Comparison of ENCODE assay signal across 1 cellular context in genomic region chr5:172932313-172933017, GRCh38.
A peak's percentile ranks its signal among the peaks of the same experiment; 100 is the strongest.
TF ChIP-seq lines count a peak whose summit lies in the region.

No MANE protein-coding gene starts in this region.

TF ChIP-seq in HepG2, 621 proteins besides CTCF, POLR2A, EP300 and RAD21 (continued from another document and continues in another):
- TF ChIP-seq JUNB (CRISPR knock-in tag; IDR thresholded peaks at IDR 0.05; ENCODE audit: borderline replicate concordance) (no peak), ZNF510 (CRISPR knock-in tag; IDR thresholded peaks at IDR 0.05; ENCODE audit: low read depth) (no peak), ZNF746 (CRISPR knock-in tag; IDR thresholded peaks at IDR 0.05) (no peak), FOXA1 (IDR thresholded peaks at IDR 0.05) (no peak), FOXA1 (CRISPR knock-in tag; IDR thresholded peaks at IDR 0.05) (0 out of 2 replicates have a peak, but pooled peaks have one; percentile 38), PHF5A (CRISPR knock-in tag; IDR thresholded peaks at IDR 0.05; ENCODE audit: low read depth, unreplicated experiment) (no peak), SP4 (CRISPR knock-in tag; IDR thresholded peaks at IDR 0.05) (0 out of 2 replicates have a peak, but pooled peaks have one; percentile 18), GPBP1L1 (CRISPR knock-in tag; IDR thresholded peaks at IDR 0.05) (no peak), ELF1 (CRISPR knock-in tag; IDR thresholded peaks at IDR 0.05) (no peak), ZFP62 (CRISPR knock-in tag; IDR thresholded peaks at IDR 0.05) (no peak), ZNF468 (CRISPR knock-in tag; IDR thresholded peaks at IDR 0.05) (no peak), FOXJ3 (CRISPR knock-in tag; IDR thresholded peaks at IDR 0.05; ENCODE audit: borderline replicate concordance) (no peak), ZKSCAN8 (CRISPR knock-in tag; IDR thresholded peaks at IDR 0.05; ENCODE audit: borderline replicate concordance) (no peak), CREBL2 (CRISPR knock-in tag; IDR thresholded peaks at IDR 0.05; ENCODE audit: borderline replicate concordance) (no peak), MEIS2 (CRISPR knock-in tag; IDR thresholded peaks at IDR 0.05) (no peak), ZNF317 (CRISPR knock-in tag; IDR thresholded peaks at IDR 0.05) (no peak), NFE2L1 (CRISPR knock-in tag; IDR thresholded peaks at IDR 0.05; ENCODE audit: borderline replicate concordance) (no peak), ZNF281 (CRISPR knock-in tag; IDR thresholded peaks at IDR 0.05; ENCODE audit: borderline replicate concordance) (no peak), ATF6 (CRISPR knock-in tag; conservative IDR thresholded peaks at IDR 0.05) (no peak), ZNF749 (CRISPR knock-in tag; IDR thresholded peaks at IDR 0.05; ENCODE audit: borderline replicate concordance) (no peak), HMGXB3 (CRISPR knock-in tag; IDR thresholded peaks at IDR 0.05; ENCODE audit: borderline replicate concordance) (no peak), NBN (conservative IDR thresholded peaks at IDR 0.05) (no peak), ZNF768 (CRISPR knock-in tag; IDR thresholded peaks at IDR 0.05) (peak; percentile 30; the same call in 1 of the 2 replicates), TCF12 (IDR thresholded peaks at IDR 0.05) (no peak), TCF12 (CRISPR knock-in tag; IDR thresholded peaks at IDR 0.05) (no peak), SRSF9 (IDR thresholded peaks at IDR 0.05; ENCODE audit: borderline replicate concordance, insufficient read depth, low read depth, low read length, poor library complexity, severe bottlenecking) (no peak), ONECUT2 (CRISPR knock-in tag; IDR thresholded peaks at IDR 0.05) (no peak), NR2F6 (IDR thresholded peaks at IDR 0.05) (no peak), NR2F6 (CRISPR knock-in tag; IDR thresholded peaks at IDR 0.05) (no peak), ZNF430 (CRISPR knock-in tag; IDR thresholded peaks at IDR 0.05) (peak; percentile 81), PAWR (CRISPR knock-in tag; IDR thresholded peaks at IDR 0.05; ENCODE audit: borderline replicate concordance) (no peak), ZZZ3 (CRISPR knock-in tag; IDR thresholded peaks at IDR 0.05; ENCODE audit: borderline replicate concordance) (no peak), RNF2 (conservative IDR thresholded peaks at IDR 0.05; ENCODE audit: low read depth) (no peak), HHEX (CRISPR knock-in tag; IDR thresholded peaks at IDR 0.05) (no peak), MIER2 (CRISPR knock-in tag; IDR thresholded peaks at IDR 0.05) (no peak), ZNF274 (CRISPR knock-in tag; IDR thresholded peaks at IDR 0.05) (peak; percentile 36; the same call in 1 of the 2 replicates), STAT5B (CRISPR knock-in tag; IDR thresholded peaks at IDR 0.05) (no peak), ZNF138 (CRISPR knock-in tag; IDR thresholded peaks at IDR 0.05; ENCODE audit: low read depth) (peak; percentile 43; the same call in 1 of the 2 replicates), CENPX (CRISPR knock-in tag; IDR thresholded peaks at IDR 0.05) (no peak), MAZ (IDR thresholded peaks at IDR 0.05; ENCODE audit: borderline replicate concordance, low read depth, low read length) (no peak), MAZ (CRISPR knock-in tag; IDR thresholded peaks at IDR 0.05; ENCODE audit: low read depth) (no peak), TOPORS (CRISPR knock-in tag; IDR thresholded peaks at IDR 0.05) (no peak), CBFB (CRISPR knock-in tag; IDR thresholded peaks at IDR 0.05) (0 out of 2 replicates have a peak, but pooled peaks have one; percentile 26)
- TF ChIP-seq, protein P1, sequence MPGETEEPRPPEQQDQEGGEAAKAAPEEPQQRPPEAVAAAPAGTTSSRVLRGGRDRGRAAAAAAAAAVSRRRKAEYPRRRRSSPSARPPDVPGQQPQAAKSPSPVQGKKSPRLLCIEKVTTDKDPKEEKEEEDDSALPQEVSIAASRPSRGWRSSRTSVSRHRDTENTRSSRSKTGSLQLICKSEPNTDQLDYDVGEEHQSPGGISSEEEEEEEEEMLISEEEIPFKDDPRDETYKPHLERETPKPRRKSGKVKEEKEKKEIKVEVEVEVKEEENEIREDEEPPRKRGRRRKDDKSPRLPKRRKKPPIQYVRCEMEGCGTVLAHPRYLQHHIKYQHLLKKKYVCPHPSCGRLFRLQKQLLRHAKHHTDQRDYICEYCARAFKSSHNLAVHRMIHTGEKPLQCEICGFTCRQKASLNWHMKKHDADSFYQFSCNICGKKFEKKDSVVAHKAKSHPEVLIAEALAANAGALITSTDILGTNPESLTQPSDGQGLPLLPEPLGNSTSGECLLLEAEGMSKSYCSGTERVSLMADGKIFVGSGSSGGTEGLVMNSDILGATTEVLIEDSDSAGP (CRISPR knock-in tag; IDR thresholded peaks at IDR 0.05; ENCODE audit: borderline replicate concordance), result peak; percentile 28; the same call in 1 of the 2 replicates
- TF ChIP-seq, protein P2, sequence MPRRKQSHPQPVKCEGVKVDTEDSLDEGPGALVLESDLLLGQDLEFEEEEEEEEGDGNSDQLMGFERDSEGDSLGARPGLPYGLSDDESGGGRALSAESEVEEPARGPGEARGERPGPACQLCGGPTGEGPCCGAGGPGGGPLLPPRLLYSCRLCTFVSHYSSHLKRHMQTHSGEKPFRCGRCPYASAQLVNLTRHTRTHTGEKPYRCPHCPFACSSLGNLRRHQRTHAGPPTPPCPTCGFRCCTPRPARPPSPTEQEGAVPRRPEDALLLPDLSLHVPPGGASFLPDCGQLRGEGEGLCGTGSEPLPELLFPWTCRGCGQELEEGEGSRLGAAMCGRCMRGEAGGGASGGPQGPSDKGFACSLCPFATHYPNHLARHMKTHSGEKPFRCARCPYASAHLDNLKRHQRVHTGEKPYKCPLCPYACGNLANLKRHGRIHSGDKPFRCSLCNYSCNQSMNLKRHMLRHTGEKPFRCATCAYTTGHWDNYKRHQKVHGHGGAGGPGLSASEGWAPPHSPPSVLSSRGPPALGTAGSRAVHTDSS (CRISPR knock-in tag; conservative IDR thresholded peaks at IDR 0.05), result no peak
- TF ChIP-seq, protein P3, sequence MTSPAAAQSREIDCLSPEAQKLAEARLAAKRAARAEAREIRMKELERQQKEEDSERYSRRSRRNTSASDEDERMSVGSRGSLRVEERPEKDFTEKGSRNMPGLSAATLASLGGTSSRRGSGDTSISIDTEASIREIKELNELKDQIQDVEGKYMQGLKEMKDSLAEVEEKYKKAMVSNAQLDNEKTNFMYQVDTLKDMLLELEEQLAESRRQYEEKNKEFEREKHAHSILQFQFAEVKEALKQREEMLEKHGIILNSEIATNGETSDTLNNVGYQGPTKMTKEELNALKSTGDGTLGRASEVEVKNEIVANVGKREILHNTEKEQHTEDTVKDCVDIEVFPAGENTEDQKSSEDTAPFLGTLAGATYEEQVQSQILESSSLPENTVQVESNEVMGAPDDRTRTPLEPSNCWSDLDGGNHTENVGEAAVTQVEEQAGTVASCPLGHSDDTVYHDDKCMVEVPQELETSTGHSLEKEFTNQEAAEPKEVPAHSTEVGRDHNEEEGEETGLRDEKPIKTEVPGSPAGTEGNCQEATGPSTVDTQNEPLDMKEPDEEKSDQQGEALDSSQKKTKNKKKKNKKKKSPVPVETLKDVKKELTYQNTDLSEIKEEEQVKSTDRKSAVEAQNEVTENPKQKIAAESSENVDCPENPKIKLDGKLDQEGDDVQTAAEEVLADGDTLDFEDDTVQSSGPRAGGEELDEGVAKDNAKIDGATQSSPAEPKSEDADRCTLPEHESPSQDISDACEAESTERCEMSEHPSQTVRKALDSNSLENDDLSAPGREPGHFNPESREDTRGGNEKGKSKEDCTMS (CRISPR knock-in tag; conservative IDR thresholded peaks at IDR 0.05), result no peak
- TF ChIP-seq, protein P4, sequence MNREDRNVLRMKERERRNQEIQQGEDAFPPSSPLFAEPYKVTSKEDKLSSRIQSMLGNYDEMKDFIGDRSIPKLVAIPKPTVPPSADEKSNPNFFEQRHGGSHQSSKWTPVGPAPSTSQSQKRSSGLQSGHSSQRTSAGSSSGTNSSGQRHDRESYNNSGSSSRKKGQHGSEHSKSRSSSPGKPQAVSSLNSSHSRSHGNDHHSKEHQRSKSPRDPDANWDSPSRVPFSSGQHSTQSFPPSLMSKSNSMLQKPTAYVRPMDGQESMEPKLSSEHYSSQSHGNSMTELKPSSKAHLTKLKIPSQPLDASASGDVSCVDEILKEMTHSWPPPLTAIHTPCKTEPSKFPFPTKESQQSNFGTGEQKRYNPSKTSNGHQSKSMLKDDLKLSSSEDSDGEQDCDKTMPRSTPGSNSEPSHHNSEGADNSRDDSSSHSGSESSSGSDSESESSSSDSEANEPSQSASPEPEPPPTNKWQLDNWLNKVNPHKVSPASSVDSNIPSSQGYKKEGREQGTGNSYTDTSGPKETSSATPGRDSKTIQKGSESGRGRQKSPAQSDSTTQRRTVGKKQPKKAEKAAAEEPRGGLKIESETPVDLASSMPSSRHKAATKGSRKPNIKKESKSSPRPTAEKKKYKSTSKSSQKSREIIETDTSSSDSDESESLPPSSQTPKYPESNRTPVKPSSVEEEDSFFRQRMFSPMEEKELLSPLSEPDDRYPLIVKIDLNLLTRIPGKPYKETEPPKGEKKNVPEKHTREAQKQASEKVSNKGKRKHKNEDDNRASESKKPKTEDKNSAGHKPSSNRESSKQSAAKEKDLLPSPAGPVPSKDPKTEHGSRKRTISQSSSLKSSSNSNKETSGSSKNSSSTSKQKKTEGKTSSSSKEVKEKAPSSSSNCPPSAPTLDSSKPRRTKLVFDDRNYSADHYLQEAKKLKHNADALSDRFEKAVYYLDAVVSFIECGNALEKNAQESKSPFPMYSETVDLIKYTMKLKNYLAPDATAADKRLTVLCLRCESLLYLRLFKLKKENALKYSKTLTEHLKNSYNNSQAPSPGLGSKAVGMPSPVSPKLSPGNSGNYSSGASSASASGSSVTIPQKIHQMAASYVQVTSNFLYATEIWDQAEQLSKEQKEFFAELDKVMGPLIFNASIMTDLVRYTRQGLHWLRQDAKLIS (CRISPR knock-in tag; IDR thresholded peaks at IDR 0.05), result no peak
